In genomic region chr12:24560192-24560591, GRCh38 we compare ENCODE assay signal across 15 cellular contexts.
DNase-seq lines count a peak whose midpoint lies in the region; ATAC-seq, FAIRE-seq and TF ChIP-seq lines count a peak whose summit lies in the region.
"Had no signal": no experiment of that assay in that cellular context is flagged by ENCODE, and none has a peak within 500 bp of the region (broad histone marks: within the 10 kb centered on the region; RNA-seq: fewer than 3 reads in every experiment).

No MANE protein-coding gene starts in this region.

- no peaks in the 10 kb centered on the region for H3K36me3 Mint-ChIP-seq in endodermal cell (ENCODE audit: low read depth)
- peaks cover 6% of the 10 kb centered on the region for H3K36me3 Mint-ChIP-seq in natural killer cell treated with Interleukin-12 subunit alpha and Interleukin-12 subunit beta and Interleukin-15 and Interleukin-18, amount 100 ng/mL, for 72 hours
- H3K36me3 Mint-ChIP-seq: CD8-positive, alpha-beta T cell had no signal

- intact Hi-C loops in heart right ventricle (cut with DNase I) (no loop called here), Right ventricle myocardium superior (cut with DNase I) (no loop called here), vagina (cut with DNase I) (no loop called here)

- H3K27ac ChIP-seq in heart right ventricle (peak overlapping the region in 6 of 10 donors; percentile 7 to 81 (median 78)), endodermal cell (ENCODE audit: low read depth, low read length) (no peak overlapping the region), vagina (peak overlapping the region; percentile 92)
- H3K27ac ChIP-seq: SK-N-MC had no signal

- H3K9ac ChIP-seq in endodermal cell (ENCODE audit: extremely low read depth, low read length, poor library complexity, severe bottlenecking): no peak overlapping the region

- peaks cover 49% of the 10 kb centered on the region for H3K4me1 Mint-ChIP-seq in endodermal cell
- H3K4me1 Mint-ChIP-seq in natural killer cell treated with Interleukin-12 subunit alpha and Interleukin-12 subunit beta and Interleukin-15 and Interleukin-18, amount 100 ng/mL, for 72 hours (ENCODE audit: low read depth in 2 of 2): peaks cover 23 to 31% of the 10 kb centered on the region in 2 donors

- H3K9me3 ChIP-seq in heart right ventricle (no peaks in the 10 kb centered on the region), endodermal cell (ENCODE audit: control insufficient read depth, low read length) (peaks cover 5% of the 10 kb centered on the region), vagina (no peaks in the 10 kb centered on the region)

- peak overlapping the region in 6 of 10 donors; percentile 67 to 80 (median 76) for H3K4me3 ChIP-seq in heart right ventricle
- H3K4me3 ChIP-seq in endodermal cell (ENCODE audit: low read length): peak overlapping the region; percentile 86
- peak overlapping the region; percentile 70 to 75 for H3K4me3 ChIP-seq in vagina

- H3K27me3 ChIP-seq in heart right ventricle (peaks cover 0 to 54% (median 18%) of the 10 kb centered on the region in 7 donors), endodermal cell (ENCODE audit: control insufficient read depth, insufficient read depth, low read length, poor library complexity, severe bottlenecking) (peaks cover 11% of the 10 kb centered on the region), vagina (no peaks in the 10 kb centered on the region)

- DNase-seq in heart right ventricle: no peak
- DNase-seq in Right ventricle myocardium superior: no peak
- DNase-seq in endodermal cell: no peak
- DNase-seq in natural killer cell treated with Interleukin-12 subunit alpha and Interleukin-12 subunit beta and Interleukin-15 and Interleukin-18, amount 100 ng/mL, for 72 hours (ENCODE audit: low spot score): no peak
- no peak for DNase-seq in vagina (ENCODE audit: extremely low spot score in 2 of 2)
- DNase-seq in GM12892 (ENCODE audit: insufficient read length): no peak
- no peak for DNase-seq in islet precursor cell
- DNase-seq in cerebellum (ENCODE audit: low spot score): no peak
- DNase-seq: activated naive CD4-positive, alpha-beta T cell treated with anti-CD3 and anti-CD28 coated beads, Interleukin-2, amount 50 U/mL, for 16 hours; CD8-positive, alpha-beta T cell; naive B cell; stimulated activated naive CD8-positive, alpha-beta T cell treated with anti-CD3 and anti-CD28 coated beads, Interleukin-15, Interleukin-2, amounts not matched to agents 100 U/mL and 50 U/mL, for 24 hours had no signal

- H3K27me3 Mint-ChIP-seq in endodermal cell (ENCODE audit: insufficient read depth): peaks cover 19% of the 10 kb centered on the region
- H3K27me3 Mint-ChIP-seq in natural killer cell treated with Interleukin-12 subunit alpha and Interleukin-12 subunit beta and Interleukin-15 and Interleukin-18, amount 100 ng/mL, for 72 hours: peaks cover 44 to 58% of the 10 kb centered on the region in 2 donors

- FAIRE-seq in GM12892 (lab: Jason Lieb, UNC): no peak
- FAIRE-seq: colon, keratinocyte had no signal

- ATAC-seq in heart right ventricle (no peak), Right ventricle myocardium superior (ENCODE audit: poor library complexity) (no peak)
- ATAC-seq in natural killer cell treated with Interleukin-12 subunit alpha and Interleukin-12 subunit beta and Interleukin-15 and Interleukin-18, amount 100 ng/mL, for 72 hours: no peak
- ATAC-seq: CD8-positive, alpha-beta T cell; stimulated activated naive CD8-positive, alpha-beta T cell treated with anti-CD3 and anti-CD28 coated beads, Interleukin-15, Interleukin-2, amounts not matched to agents 100 U/mL and 50 U/mL, for 24 hours had no signal

- TF ChIP-seq CTCF in heart right ventricle (IDR thresholded peaks at IDR 0.05): no peak
- no peak for TF ChIP-seq CTCF in endodermal cell (conservative IDR thresholded peaks at IDR 0.05)
- no peak for TF ChIP-seq CTCF in vagina (IDR thresholded peaks at IDR 0.05)

- H3K4me1 ChIP-seq in heart right ventricle (peaks cover 0 to 19% (median 7%) of the 10 kb centered on the region in 9 donors), endodermal cell (ENCODE audit: control insufficient read depth, insufficient read depth, low read length) (peaks cover 5% of the 10 kb centered on the region), vagina (peaks cover 32% of the 10 kb centered on the region)

- H3K36me3 ChIP-seq in heart right ventricle: no peaks in the 10 kb centered on the region
- H3K36me3 ChIP-seq in endodermal cell (ENCODE audit: control insufficient read depth, insufficient read depth, low read length): no peaks in the 10 kb centered on the region
- H3K36me3 ChIP-seq in vagina: no peaks in the 10 kb centered on the region

- H3K9me3 Mint-ChIP-seq in endodermal cell: no peaks in the 10 kb centered on the region
- H3K9me3 Mint-ChIP-seq in natural killer cell treated with Interleukin-12 subunit alpha and Interleukin-12 subunit beta and Interleukin-15 and Interleukin-18, amount 100 ng/mL, for 72 hours: no peaks in the 10 kb centered on the region
- H3K9me3 Mint-ChIP-seq: CD8-positive, alpha-beta T cell; naive B cell had no signal

- H3K4me3 Mint-ChIP-seq in endodermal cell: no peak overlapping the region
- peak overlapping the region; percentile 97 for H3K4me3 Mint-ChIP-seq in natural killer cell treated with Interleukin-12 subunit alpha and Interleukin-12 subunit beta and Interleukin-15 and Interleukin-18, amount 100 ng/mL, for 72 hours

- H3K27ac Mint-ChIP-seq in endodermal cell: no peak overlapping the region
- H3K27ac Mint-ChIP-seq in natural killer cell treated with Interleukin-12 subunit alpha and Interleukin-12 subunit beta and Interleukin-15 and Interleukin-18, amount 100 ng/mL, for 72 hours: no peak overlapping the region
- H3K27ac Mint-ChIP-seq: CD8-positive, alpha-beta T cell had no signal

- TF ChIP-seq POLR2A in vagina (IDR thresholded peaks at IDR 0.05) (no peak), GM12892 (IDR thresholded peaks at IDR 0.05; ENCODE audit: low read depth, low read length) (no peak)
